17 cellular contexts compared by ENCODE assay signal in genomic region chr1:248861621-248862020, GRCh38.
"Had no signal": no experiment of that assay in that cellular context is flagged by ENCODE, and none has a peak within 500 bp of the region (broad histone marks: within the 10 kb centered on the region; RNA-seq: fewer than 3 reads in every experiment).

No MANE protein-coding gene starts in this region.

- H3K27me3 ChIP-seq: ascending aorta, sigmoid colon had no signal

- H3K27me3 Mint-ChIP-seq: dendritic cell treated with granulocyte-macrophage colony-stimulating factor and Interleukin-4, amounts not matched to agents 40 ng/mL and 50 ng/mL, for 4 days; T-helper 17 cell had no signal

- H3K27ac ChIP-seq: ascending aorta, epithelial cell of prostate, left ventricle myocardium inferior, sigmoid colon, VCaP had no signal

- H3K27ac Mint-ChIP-seq: stimulated activated effector memory CD8-positive, alpha-beta T cell treated with anti-CD3 and anti-CD28 coated beads, Interleukin-12 subunit alpha, Interleukin-12 subunit beta, amount 100 ng/mL, for 72 hours had no signal

- H3K9me3 ChIP-seq: ascending aorta, left ventricle myocardium inferior, sigmoid colon had no signal

- DNase-seq: activated CD4-positive, CD25-positive, alpha-beta regulatory T cell treated with anti-CD3 and anti-CD28 coated beads, Interleukin-2, amount 50 U/mL, for 72 hours; activated naive CD4-positive, alpha-beta T cell; activated T-cell treated with anti-CD3 and anti-CD28 coated beads for 4 hours; effector CD8-positive, alpha-beta T cell; foreskin fibroblast; head of caudate nucleus; kidney; left ventricle myocardium inferior; nucleus accumbens; sigmoid colon; stimulated activated CD4-positive, alpha-beta T cell treated with anti-CD3 and anti-CD28 coated beads, Interleukin-4, amount 100 ng/mL, for 24 hours; T-helper 17 cell had no signal

- H3K9me3 Mint-ChIP-seq: dendritic cell treated with granulocyte-macrophage colony-stimulating factor and Interleukin-4, amounts not matched to agents 40 ng/mL and 50 ng/mL, for 4 days; stimulated activated effector memory CD8-positive, alpha-beta T cell treated with anti-CD3 and anti-CD28 coated beads, Interleukin-12 subunit alpha, Interleukin-12 subunit beta, amount 100 ng/mL, for 72 hours had no signal

- ATAC-seq: stimulated activated effector memory CD8-positive, alpha-beta T cell treated with anti-CD3 and anti-CD28 coated beads, Interleukin-12 subunit alpha, Interleukin-12 subunit beta, amount 100 ng/mL, for 72 hours; T-helper 17 cell had no signal

- H3K4me3 ChIP-seq: ascending aorta, left ventricle myocardium inferior, sigmoid colon had no signal

- H3K36me3 ChIP-seq: ascending aorta, left ventricle myocardium inferior, sigmoid colon had no signal
